ENCODE assay signal across 9 cellular contexts in the genomic region with DNA sequence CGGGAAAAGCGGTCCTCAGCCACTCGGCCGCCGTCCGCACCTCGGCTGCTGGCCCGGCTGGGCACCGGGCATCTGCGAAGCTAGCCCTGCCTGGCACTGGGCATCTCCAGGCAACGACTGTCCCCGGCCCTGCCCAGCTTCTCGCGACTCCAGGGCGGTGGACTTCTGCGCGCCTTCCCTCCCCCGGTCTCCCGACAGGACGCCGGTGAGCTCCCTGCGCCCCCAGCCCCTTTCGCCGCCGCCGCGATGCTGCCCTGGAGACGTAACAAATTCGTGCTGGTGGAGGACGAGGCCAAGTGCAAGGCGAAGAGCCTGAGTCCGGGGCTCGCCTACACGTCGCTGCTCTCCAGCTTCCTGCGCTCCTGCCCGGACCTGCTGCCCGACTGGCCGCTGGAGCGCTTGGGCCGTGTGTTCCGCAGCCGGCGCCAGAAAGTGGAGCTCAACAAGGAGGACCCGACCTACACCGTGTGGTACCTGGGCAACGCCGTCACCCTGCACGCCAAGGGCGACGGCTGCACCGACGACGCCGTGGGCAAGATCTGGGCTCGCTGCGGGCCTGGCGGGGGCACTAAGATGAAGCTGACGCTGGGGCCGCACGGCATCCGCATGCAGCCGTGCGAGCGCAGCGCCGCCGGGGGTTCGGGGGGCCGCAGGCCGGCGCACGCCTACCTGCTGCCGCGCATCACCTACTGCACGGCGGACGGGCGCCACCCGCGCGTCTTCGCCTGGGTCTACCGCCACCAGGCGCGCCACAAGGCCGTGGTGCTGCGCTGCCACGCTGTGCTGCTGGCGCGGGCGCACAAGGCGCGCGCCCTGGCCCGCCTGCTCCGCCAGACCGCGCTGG. TPM values are rescaled to one million over a fixed set of nuclear protein-coding genes. Genes with fewer than 3 reads are reported as not detected.
A peak's percentile ranks its signal among the peaks of the same experiment; 100 is the strongest.
DNase-seq lines count a peak whose midpoint lies in the region; ATAC-seq and TF ChIP-seq lines count a peak whose summit lies in the region.
"Had no signal": no experiment of that assay in that cellular context is flagged by ENCODE, and none has a peak within 500 bp of the region (broad histone marks: within the 10 kb centered on the region; RNA-seq: fewer than 3 reads in every experiment).

No MANE protein-coding gene starts in this region.

- no peak overlapping the region for H2AK5ac ChIP-seq in mesenchymal stem cell (ENCODE audit: low read length, severe bottlenecking)

- H2AFZ ChIP-seq in mesenchymal stem cell (ENCODE audit: low read depth, low read length) = no peak overlapping the region

- H3K36me3 Mint-ChIP-seq in stimulated activated effector memory CD8-positive, alpha-beta T cell treated with anti-CD3 and anti-CD28 coated beads, Interleukin-12 subunit alpha, Interleukin-12 subunit beta, amount 100 ng/mL, for 72 hours = no peaks in the 10 kb centered on the region

- H4K91ac ChIP-seq in mesenchymal stem cell (ENCODE audit: low read length) = no peak overlapping the region

- H3K9me3 ChIP-seq in mesenchymal stem cell (ENCODE audit: control insufficient read depth, low read length) = no peaks in the 10 kb centered on the region

- no peak for ATAC-seq in stimulated activated effector memory CD8-positive, alpha-beta T cell treated with anti-CD3 and anti-CD28 coated beads, Interleukin-12 subunit alpha, Interleukin-12 subunit beta, amount 100 ng/mL, for 72 hours

- peak overlapping the region; percentile 15; the same call in 1 of the 2 replicates for H3K4me3 ChIP-seq in Jurkat, Clone E6-1 (ENCODE audit: low read length)
- H3K4me3 ChIP-seq in epithelial cell of esophagus (ENCODE audit: low read length) = no peak overlapping the region
- peak overlapping the region; percentile 45 to 67 for H3K4me3 ChIP-seq in mesenchymal stem cell (ENCODE audit: insufficient read depth in 1 of 2, low read depth in 1 of 2, low read length in 2 of 2)

- no peaks in the 10 kb centered on the region for H3K4me1 Mint-ChIP-seq in stimulated activated effector memory CD8-positive, alpha-beta T cell treated with anti-CD3 and anti-CD28 coated beads, Interleukin-12 subunit alpha, Interleukin-12 subunit beta, amount 100 ng/mL, for 72 hours

- H3K18ac ChIP-seq in mesenchymal stem cell (ENCODE audit: low read depth in 1 of 2, low read length in 2 of 2) = no peak overlapping the region

- DNase-seq in AG08396 (ENCODE audit: low spot score) (peak; percentile 46), epithelial cell of esophagus (ENCODE audit: low read depth) (peak; percentile 46), mesenchymal stem cell (peak; percentile 42), NCI-H187 treated with DMSO at 0.1 percent for 48 hours (lab: John Stamatoyannopoulos, UW) (no peak), HCEC 1CT (no peak)
- DNase-seq in Jurkat, Clone E6-1 (ENCODE audit: low read depth, low spot score) = no peak
- no peak for DNase-seq in activated CD4-positive, alpha-beta T cell treated with anti-CD3 and anti-CD28 coated beads, Interleukin-2, amount 50 U/mL, for 48 hours
- no peak for DNase-seq in stimulated activated effector memory CD8-positive, alpha-beta T cell treated with anti-CD3 and anti-CD28 coated beads, Interleukin-12 subunit alpha, Interleukin-12 subunit beta, amount 100 ng/mL, for 72 hours (ENCODE audit: low spot score in 2 of 2)

- no peak overlapping the region for H3K27ac ChIP-seq in mesenchymal stem cell (ENCODE audit: low read length, poor library complexity, severe bottlenecking)
- H3K27ac ChIP-seq: HL-60 had no signal

- peaks cover 24% of the 10 kb centered on the region for H3K4me1 ChIP-seq in mesenchymal stem cell (ENCODE audit: control insufficient read depth, insufficient read depth, low read depth, low read length)

- H3K9ac ChIP-seq in mesenchymal stem cell (ENCODE audit: low read length) = peak overlapping the region; percentile 80

- 3% methylated on average over 55 of the region's 99 CpGs for WGBS in mesenchymal stem cell

- TF ChIP-seq CTCF in epithelial cell of esophagus (IDR thresholded peaks at IDR 0.05; ENCODE audit: insufficient read depth, low read depth, low read length, missing control alignments) = no peak

- H2BK12ac ChIP-seq in mesenchymal stem cell (ENCODE audit: low read length in 2 of 2) = no peak overlapping the region

- no peaks in the 10 kb centered on the region for H3K36me3 ChIP-seq in mesenchymal stem cell (ENCODE audit: control insufficient read depth in 1 of 2, insufficient read depth in 2 of 2, low read depth in 1 of 2, low read length in 2 of 2)

- no peak overlapping the region for H3K4ac ChIP-seq in mesenchymal stem cell (ENCODE audit: low read depth in 1 of 2, low read length in 2 of 2)

- H3K79me1 ChIP-seq in mesenchymal stem cell (replicated peaks; ENCODE audit: low read length, poor library complexity, severe bottlenecking) = no peaks in the 10 kb centered on the region

- no peak overlapping the region for H4K8ac ChIP-seq in mesenchymal stem cell (ENCODE audit: low read length)

- H3K27me3 ChIP-seq in mesenchymal stem cell (ENCODE audit: control insufficient read depth in 1 of 2, insufficient read depth in 1 of 2, low read length in 2 of 2) = peaks cover 56 to 69% of the 10 kb centered on the region in 2 experiments

- no peak overlapping the region for H3K4me3 Mint-ChIP-seq in stimulated activated effector memory CD8-positive, alpha-beta T cell treated with anti-CD3 and anti-CD28 coated beads, Interleukin-12 subunit alpha, Interleukin-12 subunit beta, amount 100 ng/mL, for 72 hours

- H2BK120ac ChIP-seq in mesenchymal stem cell (ENCODE audit: low read depth, low read length) = no peak overlapping the region

- H3K14ac ChIP-seq in mesenchymal stem cell (ENCODE audit: low read length in 2 of 2) = no peak overlapping the region

- no peak overlapping the region for H3K27ac Mint-ChIP-seq in stimulated activated effector memory CD8-positive, alpha-beta T cell treated with anti-CD3 and anti-CD28 coated beads, Interleukin-12 subunit alpha, Interleukin-12 subunit beta, amount 100 ng/mL, for 72 hours

- H3K9me3 Mint-ChIP-seq in stimulated activated effector memory CD8-positive, alpha-beta T cell treated with anti-CD3 and anti-CD28 coated beads, Interleukin-12 subunit alpha, Interleukin-12 subunit beta, amount 100 ng/mL, for 72 hours = no peaks in the 10 kb centered on the region

- no peak overlapping the region for H2BK15ac ChIP-seq in mesenchymal stem cell (ENCODE audit: low read depth, poor library complexity, severe bottlenecking)

- H3K4me2 ChIP-seq in mesenchymal stem cell (ENCODE audit: low read length, poor library complexity, severe bottlenecking) = peak overlapping the region; percentile 66

- peak overlapping the region in 1 of 2 experiments; percentile 54 for H3K23ac ChIP-seq in mesenchymal stem cell (ENCODE audit: low read length in 2 of 2)

- H2BK5ac ChIP-seq in mesenchymal stem cell (ENCODE audit: low read depth, low read length, poor library complexity, severe bottlenecking) = no peak overlapping the region

RNA-seq across cellular contexts. Expression of a gene that starts 0.6 kb away (rescaled TPM):
- polyA plus RNA-seq in Jurkat, Clone E6-1 (2012; ENCODE audit: insufficient read depth, insufficient read length) = not detected
- polyA plus RNA-seq in mesenchymal stem cell (2013, experiment 1 of 2) = 0.12 TPM
- polyA plus RNA-seq in mesenchymal stem cell (2013, experiment 2 of 2) = 0.08 TPM

RNA-seq across cellular contexts. Expression of a gene that starts 35.9 kb away (rescaled TPM):
- polyA plus RNA-seq in Jurkat, Clone E6-1 (2012; ENCODE audit: insufficient read depth, insufficient read length) = not detected
- 1.6 TPM for polyA plus RNA-seq in mesenchymal stem cell (2013, experiment 1 of 2)
- polyA plus RNA-seq in mesenchymal stem cell (2013, experiment 2 of 2) = 1.5 TPM

RNA-seq across cellular contexts. Expression of a gene that starts 45.0 kb away (rescaled TPM):
- polyA plus RNA-seq in Jurkat, Clone E6-1 (2012; ENCODE audit: insufficient read depth, insufficient read length) = 10.9 TPM
- polyA plus RNA-seq in mesenchymal stem cell (2013, experiment 1 of 2) = 17.9 TPM
- polyA plus RNA-seq in mesenchymal stem cell (2013, experiment 2 of 2) = 18.4 TPM

Comparison
In these comparisons a context has a peak if more than half of its experiments do, and no peak if none do; other contexts are left out.
1. DNase-seq: peak in AG08396 (single experiment), epithelial cell of esophagus (single experiment) and mesenchymal stem cell (single experiment); none in Jurkat, Clone E6-1 (single experiment), NCI-H187 treated with DMSO at 0.1 percent for 48 hours (single experiment), HCEC 1CT (single experiment), activated CD4-positive, alpha-beta T cell treated with anti-CD3 and anti-CD28 coated beads, Interleukin-2, amount 50 U/mL, for 48 hours (0 of 2) and stimulated activated effector memory CD8-positive, alpha-beta T cell treated with anti-CD3 and anti-CD28 coated beads, Interleukin-12 subunit alpha, Interleukin-12 subunit beta, amount 100 ng/mL, for 72 hours (0 of 2).